ENCODE assay signal across 8 cellular contexts in genomic region chr17:47253541-47254402, GRCh38. TPM values are rescaled to one million over a fixed set of nuclear protein-coding genes. Genes with fewer than 3 reads are reported as not detected.
DNase-seq lines count a peak whose midpoint lies in the region; ATAC-seq and TF ChIP-seq lines count a peak whose summit lies in the region.

ITGB3 (plus strand) TSS chr17:47253827; CDS start chr17:47253862, 35 bp downstream.

- TF ChIP-seq CTCF in fibroblast of villous mesenchyme (IDR thresholded peaks at IDR 0.05; ENCODE audit: insufficient read depth, low read depth, low read length), result peak; percentile 43
- peak; percentile 53 for TF ChIP-seq CTCF in neural progenitor cell (IDR thresholded peaks at IDR 0.05)

- peak within 1 kb of the TSS in 3 of 11 experiments; percentile 15 to 17 (median 17); a peak in 2 of 22 replicates for H3K27ac ChIP-seq in BLaER1 treated with 17β-estradiol and CSF1 and Interleukin-3, amounts not matched to agents 10 nM and 100 nM
- H3K27ac ChIP-seq in neural progenitor cell, result no peak within 1 kb of the TSS

- ATAC-seq in GM19324 (IDR thresholded peaks at IDR 0.05; ENCODE audit: low FRiP score, unreplicated experiment) (peak; percentile 87), HG03565 (IDR thresholded peaks at IDR 0.05; ENCODE audit: unreplicated experiment) (peak; percentile 56)

- H3K27ac Mint-ChIP-seq in neural progenitor cell, result peak within 1 kb of the TSS; percentile 42

- peaks cover 17% of the 10 kb centered on the region for H3K4me1 Mint-ChIP-seq in neural progenitor cell

- no peaks in the 10 kb centered on the region for H3K79me2 ChIP-seq in neural progenitor cell (ENCODE audit: low read depth)

- H3K4me1 ChIP-seq in BLaER1 treated with 17β-estradiol and CSF1 and Interleukin-3, amounts not matched to agents 10 nM and 100 nM, result peaks cover 29 to 39% (median 35%) of the 10 kb centered on the region in 10 experiments
- H3K4me1 ChIP-seq in neural progenitor cell, result no peaks in the 10 kb centered on the region

- peak within 1 kb of the TSS; percentile 93 for H3K4me3 Mint-ChIP-seq in neural progenitor cell

- H3K27me3 Mint-ChIP-seq in neural progenitor cell (ENCODE audit: insufficient read depth, low read depth), result peaks cover 47% of the 10 kb centered on the region

- H3F3A ChIP-seq in neural progenitor cell (ENCODE audit: low read depth), result peaks cover 8% of the 10 kb centered on the region

- H3K4me2 ChIP-seq in BLaER1 treated with 17β-estradiol and CSF1 and Interleukin-3, amounts not matched to agents 10 nM and 100 nM, result peak within 1 kb of the TSS; percentile 92 to 100 (median 98)
- H3K4me2 ChIP-seq in neural progenitor cell, result peak within 1 kb of the TSS; percentile 91

- peak; percentile 27 to 44 for DNase-seq in activated T-helper 1 cell treated with anti-CD3 and anti-CD28 coated beads, Interleukin-2, amount 50 U/mL, for 16 hours (ENCODE audit: low read depth in 1 of 2, low spot score in 1 of 2)
- DNase-seq in fibroblast of villous mesenchyme (ENCODE audit: low read depth), result peak; percentile 80
- peak; percentile 89 for DNase-seq in neural progenitor cell (ENCODE audit: low spot score)
- DNase-seq in stromal cell of bone marrow (ENCODE audit: low read depth), result peak; percentile 54

- H3K9ac ChIP-seq in BLaER1 treated with 17β-estradiol and CSF1 and Interleukin-3, amounts not matched to agents 10 nM and 100 nM, result peak within 1 kb of the TSS; percentile 36 to 78 (median 60); a peak in 20 of 22 replicates
- H3K9ac ChIP-seq in neural progenitor cell, result no peak within 1 kb of the TSS

- no peaks in the 10 kb centered on the region for H3K36me3 ChIP-seq in BLaER1 treated with 17β-estradiol and CSF1 and Interleukin-3, amounts not matched to agents 10 nM and 100 nM
- H3K36me3 ChIP-seq in neural progenitor cell, result no peaks in the 10 kb centered on the region

- peaks cover 0 to 34% (median 0%) of the 10 kb centered on the region in 11 experiments; a peak in 4 of 22 replicates for H4K20me1 ChIP-seq in BLaER1 treated with 17β-estradiol and CSF1 and Interleukin-3, amounts not matched to agents 10 nM and 100 nM
- peaks cover 8% of the 10 kb centered on the region for H4K20me1 ChIP-seq in neural progenitor cell (ENCODE audit: low read depth)

- peaks cover 27 to 57% (median 38%) of the 10 kb centered on the region in 11 experiments for H3K27me3 ChIP-seq in BLaER1 treated with 17β-estradiol and CSF1 and Interleukin-3, amounts not matched to agents 10 nM and 100 nM
- H3K27me3 ChIP-seq in neural progenitor cell, result peaks cover 75% of the 10 kb centered on the region

- no peaks in the 10 kb centered on the region for H3K36me3 Mint-ChIP-seq in neural progenitor cell

- peak within 1 kb of the TSS; percentile 61 to 75 (median 67) for H3K4me3 ChIP-seq in BLaER1 treated with 17β-estradiol and CSF1 and Interleukin-3, amounts not matched to agents 10 nM and 100 nM
- peak within 1 kb of the TSS; percentile 75 for H3K4me3 ChIP-seq in fibroblast of villous mesenchyme (ENCODE audit: low read depth, low read length)
- H3K4me3 ChIP-seq in neural progenitor cell, result peak within 1 kb of the TSS; percentile 67

- peak within 1 kb of the TSS; percentile 89 for H2AFZ ChIP-seq in neural progenitor cell (replicated peaks)

- H3K9me3 Mint-ChIP-seq in neural progenitor cell, result peaks cover 11% of the 10 kb centered on the region

- H3K9me3 ChIP-seq in BLaER1 treated with 17β-estradiol and CSF1 and Interleukin-3, amounts not matched to agents 10 nM and 100 nM (replicated peaks in 1 of 11), result peaks cover 0 to 4% (median 0%) of the 10 kb centered on the region in 11 experiments; a peak in 5 of 22 replicates
- no peaks in the 10 kb centered on the region for H3K9me3 ChIP-seq in neural progenitor cell (ENCODE audit: low read depth)

TF ChIP-seq in PFSK-1, 5 proteins besides CTCF, POLR2A, EP300 and RAD21:
- no peak for TF ChIP-seq TAF1 (IDR thresholded peaks at IDR 0.05; ENCODE audit: borderline replicate concordance, insufficient read depth, low read length)
- TF ChIP-seq FOXP2 (optimal IDR thresholded peaks at IDR 0.05; ENCODE audit: borderline replicate concordance, extremely low read depth, extremely low read length, insufficient read depth), result peak; percentile 29
- TF ChIP-seq REST (IDR thresholded peaks at IDR 0.05; ENCODE audit: insufficient read depth in 1 of 2, low read depth in 2 of 2, low read length in 2 of 2), result no peak

RNA-seq across cellular contexts. Expression of gene ITGB3, which starts in this region (rescaled TPM):
- polyA plus RNA-seq in PFSK-1 (2012; ENCODE audit: insufficient read length, low read depth), result 0.33 TPM
- total RNA-seq in fibroblast of villous mesenchyme, result 79.9 and 95.0 TPM in 2 replicates
- 0.47 TPM in 1 of 2 replicates, not detected in the other for total RNA-seq in neural progenitor cell (ENCODE audit: low replicate concordance)

Comparison
In these comparisons a context has a peak if more than half of its experiments do, and no peak if none do; other contexts are left out.
1. RNA of gene ITGB3 (total RNA-seq): 79.9 to 95.0 TPM in fibroblast of villous mesenchyme; 0.47 TPM in neural progenitor cell; every median in the first group is over 10 times any median in the second.
2. Peak in DNase-seq, H3K4me3 ChIP-seq and H3K4me2 ChIP-seq in neural progenitor cell; RNA of the gene not detected or under 1 TPM.
3. DNase-seq: peak in every context shown above with its lines; median percentile 89 in neural progenitor cell; 80 in fibroblast of villous mesenchyme; 54 in stromal cell of bone marrow; 36 in activated T-helper 1 cell treated with anti-CD3 and anti-CD28 coated beads, Interleukin-2, amount 50 U/mL, for 16 hours.
4. Peak in every context shown above with its lines, with median percentiles within 50 percentile points of each other: H3K4me3 ChIP-seq.